ENCODE assay signal across 20 cellular contexts in genomic region chr16:86363836-86364618, GRCh38.
DNase-seq lines count a peak whose midpoint lies in the region; ATAC-seq, FAIRE-seq and TF ChIP-seq lines count a peak whose summit lies in the region.
"Had no signal": no experiment of that assay in that cellular context is flagged by ENCODE, and none has a peak within 500 bp of the region (broad histone marks: within the 10 kb centered on the region; RNA-seq: fewer than 3 reads in every experiment).

No MANE protein-coding gene starts in this region.

- intact Hi-C loops in esophagus squamous epithelium (cut with DNase I) (no loop called here), sciatic nerve (cut with DNase I) (no loop called here)

- H3K27ac ChIP-seq in esophagus squamous epithelium = peak overlapping the region in 3 of 4 donors; percentile 78 to 87 (median 79)
- peak overlapping the region; percentile 74 for H3K27ac ChIP-seq in rectal smooth muscle tissue (ENCODE audit: low read depth, low read length)
- no peak overlapping the region for H3K27ac ChIP-seq in small intestine (ENCODE audit: low read depth in 1 of 2, low read length in 1 of 2)
- H3K27ac ChIP-seq in substantia nigra (ENCODE audit: low read depth, low read length, poor library complexity, severe bottlenecking) = no peak overlapping the region
- H3K27ac ChIP-seq: lower lobe of right lung, tibial nerve, VCaP had no signal

- peaks cover 53% of the 10 kb centered on the region for H3K27me3 Mint-ChIP-seq in stimulated activated naive CD8-positive, alpha-beta T cell treated with anti-CD3 and anti-CD28 coated beads, Interleukin-15, amount 100 ng/mL, for 72 hours

- no peak for TF ChIP-seq POLR2A in esophagus squamous epithelium (IDR thresholded peaks at IDR 0.05)

- H3K36me3 ChIP-seq in esophagus squamous epithelium = no peaks in the 10 kb centered on the region
- H3K36me3 ChIP-seq in rectal smooth muscle tissue (ENCODE audit: control insufficient read depth, insufficient read depth, low read length) = no peaks in the 10 kb centered on the region
- H3K36me3 ChIP-seq in small intestine (ENCODE audit: control insufficient read depth in 2 of 2, insufficient read depth in 2 of 2, low read length in 2 of 2) = no peaks in the 10 kb centered on the region
- H3K36me3 ChIP-seq: lower lobe of right lung, tibial nerve had no signal

- H3K4me1 Mint-ChIP-seq in stimulated activated naive CD8-positive, alpha-beta T cell treated with anti-CD3 and anti-CD28 coated beads, Interleukin-15, amount 100 ng/mL, for 72 hours = no peaks in the 10 kb centered on the region
- H3K4me1 Mint-ChIP-seq: CD4-positive, alpha-beta memory T cell; T-helper 17 cell had no signal

- DNase-seq in EH (ENCODE audit: low read depth) (peak; percentile 72), M059J (ENCODE audit: low read depth) (peak; percentile 83), esophagus squamous epithelium (lab: John Stamatoyannopoulos, UW) (no peak), small intestine (no peak), substantia nigra (lab: John Stamatoyannopoulos, UW) (no peak), sciatic nerve (ENCODE audit: low spot score) (no peak)
- DNase-seq in stimulated activated naive CD8-positive, alpha-beta T cell treated with anti-CD3 and anti-CD28 coated beads, Interleukin-15, amount 100 ng/mL, for 72 hours = no peak
- DNase-seq: activated CD8-positive, alpha-beta memory T cell treated with anti-CD3 and anti-CD28 coated beads, Interleukin-2, amount 50 U/mL, for 4 hours; CD4-positive, alpha-beta memory T cell; DMS53; lower lobe of right lung; NCI-H1417 treated with DMSO at 0.1 percent for 48 hours; NCI-H526 treated with DMSO at 0.1 percent for 48 hours; SHP77 treated with DMSO at 0.1 percent for 48 hours; T-helper 17 cell had no signal

- no peak for ATAC-seq in stimulated activated naive CD8-positive, alpha-beta T cell treated with anti-CD3 and anti-CD28 coated beads, Interleukin-15, amount 100 ng/mL, for 72 hours
- ATAC-seq in sciatic nerve = no peak
- ATAC-seq: lower lobe of right lung, T-helper 17 cell had no signal

- no peak overlapping the region for H3K4me3 Mint-ChIP-seq in stimulated activated naive CD8-positive, alpha-beta T cell treated with anti-CD3 and anti-CD28 coated beads, Interleukin-15, amount 100 ng/mL, for 72 hours
- H3K4me3 Mint-ChIP-seq: CD4-positive, alpha-beta memory T cell; T-helper 17 cell had no signal

- no peak for TF ChIP-seq CTCF in esophagus squamous epithelium (IDR thresholded peaks at IDR 0.05)

- H3K27me3 ChIP-seq in esophagus squamous epithelium (peaks cover 0 to 54% (median 0%) of the 10 kb centered on the region in 4 donors), rectal smooth muscle tissue (ENCODE audit: control insufficient read depth, insufficient read depth, low read length) (no peaks in the 10 kb centered on the region), small intestine (ENCODE audit: control insufficient read depth in 2 of 2, insufficient read depth in 2 of 2, low read length in 2 of 2) (no peaks in the 10 kb centered on the region)

- peaks cover 0 to 19% (median 0%) of the 10 kb centered on the region in 3 donors for H3K4me1 ChIP-seq in esophagus squamous epithelium
- peaks cover 36% of the 10 kb centered on the region for H3K4me1 ChIP-seq in rectal smooth muscle tissue (ENCODE audit: control insufficient read depth, insufficient read depth, low read length)
- no peaks in the 10 kb centered on the region for H3K4me1 ChIP-seq in small intestine (ENCODE audit: control insufficient read depth in 2 of 2, insufficient read depth in 1 of 2, low read depth in 1 of 2, low read length in 1 of 2)
- H3K4me1 ChIP-seq: tibial nerve had no signal

- H3K9me3 ChIP-seq in esophagus squamous epithelium = no peaks in the 10 kb centered on the region
- H3K9me3 ChIP-seq in small intestine (ENCODE audit: control insufficient read depth, low read depth) = no peaks in the 10 kb centered on the region
- H3K9me3 ChIP-seq: lower lobe of right lung, tibial nerve had no signal

- no peak for FAIRE-seq in small intestine (lab: Jason Lieb, UNC)
- FAIRE-seq: bronchial epithelial cell, endometrium had no signal

- H3K27ac Mint-ChIP-seq in stimulated activated naive CD8-positive, alpha-beta T cell treated with anti-CD3 and anti-CD28 coated beads, Interleukin-15, amount 100 ng/mL, for 72 hours = no peak overlapping the region
- H3K27ac Mint-ChIP-seq: CD4-positive, alpha-beta memory T cell; T-helper 17 cell had no signal

- H3K9ac ChIP-seq in rectal smooth muscle tissue (ENCODE audit: low read length) = no peak overlapping the region

- H3K9me3 Mint-ChIP-seq in stimulated activated naive CD8-positive, alpha-beta T cell treated with anti-CD3 and anti-CD28 coated beads, Interleukin-15, amount 100 ng/mL, for 72 hours = no peaks in the 10 kb centered on the region
- H3K9me3 Mint-ChIP-seq: CD4-positive, alpha-beta memory T cell had no signal

- H3K4me3 ChIP-seq in esophagus squamous epithelium (no peak overlapping the region), rectal smooth muscle tissue (ENCODE audit: low read length) (no peak overlapping the region), small intestine (ENCODE audit: low read depth in 1 of 2, low read length in 2 of 2) (no peak overlapping the region)
- H3K4me3 ChIP-seq: lower lobe of right lung, tibial nerve had no signal

- WGBS in esophagus squamous epithelium, 2 donors = 29 to 46% methylated on average over 8 to 13 of the region's 13 CpGs
- 38 to 45% (median 42%) methylated on average over 13 of the region's 13 CpGs for WGBS in small intestine, 3 donors

Comparison
In these comparisons a context has a peak if more than half of its experiments do, and no peak if none do; other contexts are left out.
1. DNase-seq: peak in EH (single experiment) and M059J (single experiment); none in esophagus squamous epithelium (single experiment), small intestine (single experiment), stimulated activated naive CD8-positive, alpha-beta T cell treated with anti-CD3 and anti-CD28 coated beads, Interleukin-15, amount 100 ng/mL, for 72 hours (0 of 2), substantia nigra (0 of 49) and sciatic nerve (single experiment).
2. H3K27ac ChIP-seq: peak in esophagus squamous epithelium (3 of 4) and rectal smooth muscle tissue (single experiment); none in small intestine (0 of 2) and substantia nigra (single experiment).